In genomic region chr14:68403794-68404522, GRCh38 we compare ENCODE assay signal across 1 cellular context.
TF ChIP-seq lines count a peak whose summit lies in the region.

No MANE protein-coding gene starts in this region.

TF ChIP-seq in HCT116, 20 proteins besides CTCF, POLR2A, EP300 and RAD21 (continued from another document):
- TF ChIP-seq REST (IDR thresholded peaks at IDR 0.05; ENCODE audit: low read depth) (no peak), ELF1 (IDR thresholded peaks at IDR 0.05; ENCODE audit: borderline replicate concordance, low read depth) (no peak), SIN3A (IDR thresholded peaks at IDR 0.05; ENCODE audit: low read depth) (no peak)
